1 cellular context compared by ENCODE assay signal in genomic region chr19:6091771-6092291, GRCh38.
TF ChIP-seq lines count a peak whose summit lies in the region.

No MANE protein-coding gene starts in this region.

TF ChIP-seq in WTC11, 78 proteins besides CTCF, POLR2A, EP300 and RAD21 (continued from another document):
- TF ChIP-seq ARID4B (CRISPR knock-in tag; IDR thresholded peaks at IDR 0.05; ENCODE audit: borderline replicate concordance) (no peak), ZNF263 (CRISPR knock-in tag; IDR thresholded peaks at IDR 0.05; ENCODE audit: low read depth) (no peak), E2F4 (CRISPR knock-in tag; IDR thresholded peaks at IDR 0.05; ENCODE audit: borderline replicate concordance, low read depth) (no peak), CDX4 (CRISPR knock-in tag; IDR thresholded peaks at IDR 0.05; ENCODE audit: borderline replicate concordance) (no peak), MLX (CRISPR knock-in tag; IDR thresholded peaks at IDR 0.05) (no peak), NFYB (CRISPR knock-in tag; conservative IDR thresholded peaks at IDR 0.05; ENCODE audit: low read depth) (no peak), NR2C2 (CRISPR knock-in tag; IDR thresholded peaks at IDR 0.05) (no peak), RORB (CRISPR knock-in tag; IDR thresholded peaks at IDR 0.05) (no peak), ESRRA (CRISPR knock-in tag; IDR thresholded peaks at IDR 0.05; ENCODE audit: borderline replicate concordance) (no peak), ZBTB21 (CRISPR knock-in tag; IDR thresholded peaks at IDR 0.05; ENCODE audit: borderline replicate concordance) (no peak), ATF2 (CRISPR knock-in tag; IDR thresholded peaks at IDR 0.05; ENCODE audit: borderline replicate concordance, low read depth) (no peak), ZMAT4 (CRISPR knock-in tag; IDR thresholded peaks at IDR 0.05) (no peak), ZNF423 (CRISPR knock-in tag; IDR thresholded peaks at IDR 0.05) (no peak), JAZF1 (CRISPR knock-in tag; IDR thresholded peaks at IDR 0.05) (no peak)
